Comparison of ENCODE assay signal across 8 cellular contexts in the genomic region with DNA sequence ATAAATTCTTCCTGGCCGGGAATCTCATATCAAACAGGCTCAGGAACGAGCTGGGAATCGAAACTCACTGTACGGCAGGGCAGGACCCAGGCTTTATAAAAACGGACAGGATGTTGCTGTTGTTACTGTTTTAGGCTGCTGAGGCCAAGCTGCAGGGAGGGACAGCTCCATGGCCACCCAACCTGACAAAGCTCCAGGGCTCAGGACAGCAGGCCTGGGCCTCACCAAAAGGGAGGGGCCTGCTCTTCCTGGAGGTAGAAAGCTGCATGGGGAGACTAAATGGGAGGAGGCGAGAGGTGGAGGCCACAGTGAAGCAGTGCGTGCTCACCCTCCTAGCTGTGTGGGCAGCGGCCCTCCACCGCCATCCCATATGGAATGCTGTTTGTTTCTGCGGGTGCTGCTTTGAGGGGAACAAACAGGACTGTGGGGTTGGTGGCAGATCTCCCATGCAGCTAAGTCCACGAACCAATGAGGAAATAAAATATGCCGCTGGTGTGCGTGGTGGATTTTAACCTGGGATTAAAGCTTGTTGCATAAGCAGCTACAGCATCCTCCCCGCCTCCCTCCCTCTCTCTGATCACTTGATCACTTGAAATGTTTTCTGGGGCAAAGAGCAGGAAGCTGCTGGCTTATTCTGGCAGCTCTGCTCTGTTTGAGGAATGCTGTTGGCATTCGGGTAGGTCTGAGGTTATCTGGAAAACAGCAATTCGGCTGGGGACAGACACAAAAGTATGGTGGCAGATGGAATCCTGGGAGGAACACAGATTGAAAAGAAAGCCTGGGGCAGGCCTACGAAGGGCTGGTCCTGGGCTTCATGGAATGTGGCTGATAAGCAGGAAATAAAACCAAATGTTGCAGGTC. TPM values are rescaled to one million over a fixed set of nuclear protein-coding genes. Genes with fewer than 3 reads are reported as not detected.
DNase-seq lines count a peak whose midpoint lies in the region; ATAC-seq lines count a peak whose summit lies in the region.

No MANE protein-coding gene starts in this region.

- H3K27ac Mint-ChIP-seq in activated CD4-positive, alpha-beta T cell treated with anti-CD3 and anti-CD28 coated beads, Interleukin-2, amount 10 ng/mL, durations not matched to agents 24 days and 14 days: peak overlapping the region; percentile 76
- H3K27ac Mint-ChIP-seq in activated T-helper 17 cell treated with anti-CD3 and anti-CD28 coated beads, Interleukin-2, amount 50 U/mL, for 72 hours: peak overlapping the region; percentile 99

- no peaks in the 10 kb centered on the region for H3K27me3 Mint-ChIP-seq in activated CD4-positive, alpha-beta T cell treated with anti-CD3 and anti-CD28 coated beads, Interleukin-2, amount 10 ng/mL, durations not matched to agents 24 days and 14 days
- H3K27me3 Mint-ChIP-seq in activated T-helper 17 cell treated with anti-CD3 and anti-CD28 coated beads, Interleukin-2, amount 50 U/mL, for 72 hours: no peaks in the 10 kb centered on the region

- peak overlapping the region; percentile 38 for H3K4me3 Mint-ChIP-seq in activated CD4-positive, alpha-beta T cell treated with anti-CD3 and anti-CD28 coated beads, Interleukin-2, amount 10 ng/mL, durations not matched to agents 24 days and 14 days
- no peak overlapping the region for H3K4me3 Mint-ChIP-seq in activated T-helper 17 cell treated with anti-CD3 and anti-CD28 coated beads, Interleukin-2, amount 50 U/mL, for 72 hours

- peaks cover 35% of the 10 kb centered on the region for H3K4me1 Mint-ChIP-seq in activated CD4-positive, alpha-beta T cell treated with anti-CD3 and anti-CD28 coated beads, Interleukin-2, amount 10 ng/mL, durations not matched to agents 24 days and 14 days
- peaks cover 38% of the 10 kb centered on the region for H3K4me1 Mint-ChIP-seq in activated T-helper 17 cell treated with anti-CD3 and anti-CD28 coated beads, Interleukin-2, amount 50 U/mL, for 72 hours

- H3K9me3 Mint-ChIP-seq in activated CD4-positive, alpha-beta T cell treated with anti-CD3 and anti-CD28 coated beads, Interleukin-2, amount 10 ng/mL, durations not matched to agents 24 days and 14 days: no peaks in the 10 kb centered on the region
- H3K9me3 Mint-ChIP-seq in activated T-helper 17 cell treated with anti-CD3 and anti-CD28 coated beads, Interleukin-2, amount 50 U/mL, for 72 hours: no peaks in the 10 kb centered on the region

- intact Hi-C loops in activated CD4-positive, alpha-beta T cell treated with anti-CD3 and anti-CD28 coated beads, Interleukin-2, amount 10 ng/mL, durations not matched to agents 24 days and 14 days (cut with micrococcal nuclease): loop anchor here (5.0 kb wide), 3 partner anchors 42 to 672 kb away; a partner anchor contains a TSS

- ATAC-seq in activated T-helper 17 cell treated with anti-CD3 and anti-CD28 coated beads, Interleukin-2, amount 50 U/mL, for 72 hours (replicated peaks): no peak
- ATAC-seq in HG02759 (IDR thresholded peaks at IDR 0.05; ENCODE audit: unreplicated experiment) (no peak), GM21515 (IDR thresholded peaks at IDR 0.05; ENCODE audit: unreplicated experiment) (no peak)

- peaks cover 13% of the 10 kb centered on the region for H3K36me3 Mint-ChIP-seq in activated CD4-positive, alpha-beta T cell treated with anti-CD3 and anti-CD28 coated beads, Interleukin-2, amount 10 ng/mL, durations not matched to agents 24 days and 14 days (ENCODE audit: low read depth)
- H3K36me3 Mint-ChIP-seq in activated T-helper 17 cell treated with anti-CD3 and anti-CD28 coated beads, Interleukin-2, amount 50 U/mL, for 72 hours (ENCODE audit: low read depth): peaks cover 26% of the 10 kb centered on the region

- peak; percentile 62 for DNase-seq in activated CD4-positive, alpha-beta T cell treated with anti-CD3 and anti-CD28 coated beads, Interleukin-2, amount 10 ng/mL, durations not matched to agents 24 days and 14 days
- no peak for DNase-seq in activated CD4-positive, alpha-beta T cell treated with anti-CD3 and anti-CD28 coated beads, Interleukin-2, amount 50 U/mL, for 48 hours
- DNase-seq in NCI-H2029 treated with DMSO at 0.1 percent for 48 hours (lab: John Stamatoyannopoulos, UW): peak; percentile 88
- DNase-seq in globus pallidus (ENCODE audit: low spot score): peak; percentile 91
- peak; percentile 86 for DNase-seq in non-pigmented ciliary epithelial cell (ENCODE audit: low read depth)

RNA-seq across cellular contexts. Expression of a gene that starts 2.4 kb away (rescaled TPM):
- 38.1 and 40.0 TPM in 2 replicates for total RNA-seq in activated CD4-positive, alpha-beta T cell treated with anti-CD3 and anti-CD28 coated beads, Interleukin-2, amount 10 ng/mL, durations not matched to agents 24 days and 14 days
- total RNA-seq in activated T-helper 17 cell treated with anti-CD3 and anti-CD28 coated beads, Interleukin-2, amount 50 U/mL, for 72 hours: 10 to 100 TPM; 35.3 to 39.4 TPM

Comparison
In these comparisons a context has a peak if more than half of its experiments do, and no peak if none do; other contexts are left out.
1. DNase-seq: peak in activated CD4-positive, alpha-beta T cell treated with anti-CD3 and anti-CD28 coated beads, Interleukin-2, amount 10 ng/mL, durations not matched to agents 24 days and 14 days (single experiment), NCI-H2029 treated with DMSO at 0.1 percent for 48 hours (single experiment), globus pallidus (single experiment) and non-pigmented ciliary epithelial cell (single experiment); none in activated CD4-positive, alpha-beta T cell treated with anti-CD3 and anti-CD28 coated beads, Interleukin-2, amount 50 U/mL, for 48 hours (0 of 2).